Comparison of ENCODE assay signal across 27 cellular contexts in genomic region chr19:53844849-53845246, GRCh38. TPM values are rescaled to one million over a fixed set of nuclear protein-coding genes. Genes with fewer than 3 reads are reported as not detected.
"Had no signal": no experiment of that assay in that cellular context is flagged by ENCODE, and none has a peak within 500 bp of the region (broad histone marks: within the 10 kb centered on the region; RNA-seq: fewer than 3 reads in every experiment).

No MANE protein-coding gene starts in this region.

- FAIRE-seq: keratinocyte had no signal

- H3K4me3 Mint-ChIP-seq: activated CD8-positive, alpha-beta T cell treated with anti-CD3 and anti-CD28 coated beads, Interleukin-2, amount 10 ng/mL, durations not matched to agents 7 days and 5 days; activated naive CD4-positive, alpha-beta T cell treated with anti-CD3 and anti-CD28 coated beads, Interleukin-2, amount 10 ng/mL, durations not matched to agents 7 days and 5 days; activated naive CD8-positive, alpha-beta T cell treated with anti-CD3 and anti-CD28 coated beads, Interleukin-2, amount 50 U/mL, for 24 hours; activated T-cell treated with anti-CD3 and anti-CD28 coated beads, Interleukin-2, amount 50 U/mL, for 24 hours; brain; stimulated activated naive CD8-positive, alpha-beta T cell treated with anti-CD3 and anti-CD28 coated beads, Interleukin-15, amount 100 ng/mL, for 72 hours; type B pancreatic cell had no signal

- H3K4me1 ChIP-seq: colonic mucosa, prostate gland had no signal

- H3K27ac Mint-ChIP-seq: activated CD8-positive, alpha-beta T cell treated with anti-CD3 and anti-CD28 coated beads, Interleukin-2, amount 10 ng/mL, durations not matched to agents 7 days and 5 days; activated naive CD4-positive, alpha-beta T cell treated with anti-CD3 and anti-CD28 coated beads, Interleukin-2, amount 10 ng/mL, durations not matched to agents 7 days and 5 days; activated naive CD8-positive, alpha-beta T cell treated with anti-CD3 and anti-CD28 coated beads, Interleukin-2, amount 50 U/mL, for 24 hours; activated T-cell treated with anti-CD3 and anti-CD28 coated beads, Interleukin-2, amount 50 U/mL, for 24 hours; brain; stimulated activated naive CD8-positive, alpha-beta T cell treated with anti-CD3 and anti-CD28 coated beads, Interleukin-15, amount 100 ng/mL, for 72 hours; type B pancreatic cell had no signal

- H3K36me3 ChIP-seq: colonic mucosa, left lung, prostate gland, right atrium auricular region, suprapubic skin had no signal

- H3K4me2 ChIP-seq: hepatocyte had no signal

- H3K4me1 Mint-ChIP-seq: stimulated activated naive CD8-positive, alpha-beta T cell treated with anti-CD3 and anti-CD28 coated beads, Interleukin-15, amount 100 ng/mL, for 72 hours had no signal

- H3K27me3 Mint-ChIP-seq: brain had no signal

- H3K4me3 ChIP-seq: colonic mucosa, hepatocyte, left lung, prostate gland, right atrium auricular region, suprapubic skin had no signal

- H3K9me3 ChIP-seq: colonic mucosa, left lung, prostate gland, right atrium auricular region, suprapubic skin had no signal

- H3K27me3 ChIP-seq: colonic mucosa, foreskin keratinocyte, hepatocyte, left lung, right atrium auricular region, suprapubic skin had no signal

- H3K36me3 Mint-ChIP-seq: activated naive CD4-positive, alpha-beta T cell treated with anti-CD3 and anti-CD28 coated beads, Interleukin-2, amount 10 ng/mL, durations not matched to agents 7 days and 5 days; brain; type B pancreatic cell had no signal

- H3K79me2 ChIP-seq: hepatocyte had no signal

- H3K9me3 Mint-ChIP-seq: activated naive CD4-positive, alpha-beta T cell treated with anti-CD3 and anti-CD28 coated beads, Interleukin-2, amount 10 ng/mL, durations not matched to agents 7 days and 5 days; activated naive CD8-positive, alpha-beta T cell treated with anti-CD3 and anti-CD28 coated beads, Interleukin-2, amount 50 U/mL, for 24 hours; activated T-cell treated with anti-CD3 and anti-CD28 coated beads, Interleukin-2, amount 50 U/mL, for 24 hours; stimulated activated naive CD8-positive, alpha-beta T cell treated with anti-CD3 and anti-CD28 coated beads, Interleukin-15, amount 100 ng/mL, for 72 hours; type B pancreatic cell had no signal

- DNase-seq: activated CD4-positive, alpha-beta T cell treated with anti-CD3 and anti-CD28 coated beads for 48 hours; activated CD4-positive, CD25-positive, alpha-beta regulatory T cell; activated CD8-positive, alpha-beta T cell treated with anti-CD3 and anti-CD28 coated beads, Interleukin-2, amount 10 ng/mL, durations not matched to agents 7 days and 5 days; activated effector memory CD4-positive, alpha-beta T cell treated with Interleukin-2 at 50 U/mL for 16 hours; activated naive CD4-positive, alpha-beta T cell treated with anti-CD3 and anti-CD28 coated beads, Interleukin-2, amount 10 ng/mL, durations not matched to agents 7 days and 5 days; activated naive CD8-positive, alpha-beta T cell treated with anti-CD3 and anti-CD28 coated beads, Interleukin-2, amount 50 U/mL, for 24 hours; activated T-cell treated with anti-CD3 and anti-CD28 coated beads, Interleukin-2, amount 50 U/mL, for 24 hours; anterior cingulate cortex; central memory CD4-positive, alpha-beta T cell; colonic mucosa; foreskin keratinocyte; left lung; stimulated activated CD4-positive, alpha-beta T cell treated with anti-CD3 and anti-CD28 coated beads, Interleukin-2, amount 100 ng/mL, for 24 hours; stimulated activated naive CD8-positive, alpha-beta T cell treated with anti-CD3 and anti-CD28 coated beads, Interleukin-15, amount 100 ng/mL, for 72 hours; T-helper 9 cell had no signal

- H3K27ac ChIP-seq: colonic mucosa, foreskin keratinocyte, hepatocyte, left lung, prostate gland, right atrium auricular region, suprapubic skin had no signal

- H2AFZ ChIP-seq: hepatocyte had no signal

- ATAC-seq: activated CD8-positive, alpha-beta T cell treated with anti-CD3 and anti-CD28 coated beads, Interleukin-2, amount 10 ng/mL, durations not matched to agents 7 days and 5 days; activated naive CD8-positive, alpha-beta T cell treated with anti-CD3 and anti-CD28 coated beads, Interleukin-2, amount 50 U/mL, for 24 hours; foreskin keratinocyte; left lung; stimulated activated naive CD8-positive, alpha-beta T cell treated with anti-CD3 and anti-CD28 coated beads, Interleukin-15, amount 100 ng/mL, for 72 hours had no signal

RNA-seq across cellular contexts. Expression of gene NLRP12, which starts 20.7 kb away (rescaled TPM):
- total RNA-seq: activated CD8-positive, alpha-beta T cell treated with anti-CD3 and anti-CD28 coated beads, Interleukin-2, amount 10 ng/mL, durations not matched to agents 7 days and 5 days; epithelial cell of proximal tubule; fibroblast of lung; foreskin keratinocyte; hepatocyte; myocyte; osteocyte had no signal
- polyA plus RNA-seq: fibroblast of lung, foreskin keratinocyte, hepatocyte, keratinocyte, neural cell had no signal

RNA-seq across cellular contexts. Expression of gene PRKCG, which starts 37.1 kb away (rescaled TPM):
- total RNA-seq: activated CD8-positive, alpha-beta T cell treated with anti-CD3 and anti-CD28 coated beads, Interleukin-2, amount 10 ng/mL, durations not matched to agents 7 days and 5 days; fibroblast of lung; foreskin keratinocyte; hepatocyte; left lung; myocyte; right atrium auricular region; suprapubic skin had no signal
- polyA plus RNA-seq: fibroblast of lung, keratinocyte had no signal
